Comparison of ENCODE assay signal across 21 cellular contexts in the genomic region with DNA sequence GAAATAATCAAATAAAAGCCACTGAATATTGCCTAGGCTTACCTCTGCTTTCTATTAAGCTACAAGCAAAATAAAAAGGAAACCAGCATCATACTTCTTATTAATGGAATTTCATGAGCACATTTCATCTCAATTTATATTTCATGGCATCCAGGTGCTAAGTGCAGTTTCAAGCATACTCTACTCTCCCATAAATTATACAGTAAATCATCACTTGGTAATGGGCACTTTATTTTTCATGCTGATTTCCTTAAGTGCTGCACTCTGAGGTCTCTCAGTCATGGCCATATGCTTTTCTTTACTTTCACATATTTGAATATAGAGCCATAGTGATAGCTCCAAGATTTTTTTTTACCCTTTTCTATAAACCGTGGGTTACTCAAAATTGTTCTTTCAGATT.
"Had no signal": no experiment of that assay in that cellular context is flagged by ENCODE, and none has a peak within 500 bp of the region (broad histone marks: within the 10 kb centered on the region; RNA-seq: fewer than 3 reads in every experiment).

No MANE protein-coding gene starts in this region.

- H3K27ac Mint-ChIP-seq: activated naive CD8-positive, alpha-beta T cell; activated T-helper 2 cell treated with anti-CD3 and anti-CD28 coated beads, Interferon-gamma antibody, Interleukin-2, Interleukin-4, amounts not matched to agents 10 μg/mL and 5 μg/mL and 100 μg/mL, durations not matched to agents 14 hours and 24 hours and 36 hours; natural killer cell; T-helper 2 cell treated with Interferon-gamma antibody and Interleukin-4, amounts not matched to agents 5 μg/mL and 100 μg/mL, for 36 hours had no signal

- H3K4me3 Mint-ChIP-seq: activated naive CD8-positive, alpha-beta T cell; activated T-cell treated with anti-CD3 and anti-CD28 coated beads, Interleukin-2, amount 50 U/mL, for 4 hours; central memory CD8-positive, alpha-beta T cell; natural killer cell; T-helper 2 cell treated with Interferon-gamma antibody and Interleukin-4, amounts not matched to agents 5 μg/mL and 100 μg/mL, for 36 hours had no signal

- ATAC-seq: activated T-cell treated with anti-CD3 and anti-CD28 coated beads, Interleukin-2, amount 50 U/mL, for 4 hours; gastrocnemius medialis; heart left ventricle; natural killer cell; upper lobe of right lung had no signal

- H3K4me1 Mint-ChIP-seq: central memory CD8-positive, alpha-beta T cell; natural killer cell had no signal

- H3K27me3 Mint-ChIP-seq: activated naive CD8-positive, alpha-beta T cell; central memory CD8-positive, alpha-beta T cell had no signal

- H3K36me3 Mint-ChIP-seq: activated naive CD8-positive, alpha-beta T cell; natural killer cell had no signal

- DNase-seq: activated CD4-positive, alpha-beta T cell treated with anti-CD3 and anti-CD28 coated beads, Interleukin-2, amount 50 U/mL, for 48 hours; activated CD8-positive, alpha-beta memory T cell treated with anti-CD3 and anti-CD28 coated beads, Interleukin-2, amount 50 U/mL, for 48 hours; activated naive CD4-positive, alpha-beta T cell; activated T-cell treated with anti-CD3 and anti-CD28 coated beads, Interleukin-2, amount 50 U/mL, for 4 hours; adrenal gland; colonic mucosa; dorsolateral prefrontal cortex; gastrocnemius medialis; heart left ventricle; midbrain; natural killer cell; ovary; spleen; stimulated activated CD4-positive, alpha-beta T cell treated with anti-CD3 and anti-CD28 coated beads, Interleukin-4, amount 100 ng/mL, for 1 hour; stimulated activated naive CD4-positive, alpha-beta T cell; upper lobe of right lung; WERI-Rb-1 had no signal
